ENCODE assay signal across 19 cellular contexts in genomic region chr15:100075284-100075683, GRCh38.
DNase-seq lines count a peak whose midpoint lies in the region; ATAC-seq and TF ChIP-seq lines count a peak whose summit lies in the region.
"Had no signal": no experiment of that assay in that cellular context is flagged by ENCODE, and none has a peak within 500 bp of the region (broad histone marks: within the 10 kb centered on the region; RNA-seq: fewer than 3 reads in every experiment).

No MANE protein-coding gene starts in this region.

- no peaks in the 10 kb centered on the region for H3K36me3 ChIP-seq in left ventricle myocardium inferior

- H3K27ac Mint-ChIP-seq in mesothelial cell of epicardium, result peak overlapping the region; percentile 23
- H3K27ac Mint-ChIP-seq: CD4-positive, alpha-beta T cell; HFFc6 had no signal

- H3K36me3 Mint-ChIP-seq in mesothelial cell of epicardium, result peaks cover 20% of the 10 kb centered on the region

- peaks cover 4% of the 10 kb centered on the region for H3K9me3 ChIP-seq in left ventricle myocardium inferior (replicated peaks)
- H3K9me3 ChIP-seq: A549, Caco-2 had no signal

- peak; percentile 43 for ATAC-seq in Right ventricle myocardium superior (ENCODE audit: poor library complexity)
- no peak for ATAC-seq in HG03457 (IDR thresholded peaks at IDR 0.05; ENCODE audit: unreplicated experiment)
- ATAC-seq in sciatic nerve, result no peak
- ATAC-seq: A549, HCT116 had no signal

- no peak overlapping the region for H3K4me3 Mint-ChIP-seq in mesothelial cell of epicardium
- H3K4me3 Mint-ChIP-seq: CD4-positive, alpha-beta T cell; HFFc6 had no signal

- intact Hi-C loops in Right ventricle myocardium superior (cut with DNase I), result no loop called here
- intact Hi-C loops in left ventricle myocardium inferior (cut with micrococcal nuclease), result no loop called here
- intact Hi-C loops in sciatic nerve (cut with DNase I), result no loop called here

- H3K27ac ChIP-seq in left ventricle myocardium inferior (replicated peaks), result no peak overlapping the region
- H3K27ac ChIP-seq: 22Rv1, A549, C4-2B had no signal

- DNase-seq in NCI-H2029 (lab: John Stamatoyannopoulos, UW) (peak; percentile 7), NCI-H2029 treated with DMSO at 0.1 percent for 48 hours (lab: John Stamatoyannopoulos, UW) (no peak), Right ventricle myocardium superior (no peak), left ventricle myocardium inferior (no peak), mesothelial cell of epicardium (ENCODE audit: low spot score in 2 of 2, unreplicated experiment in 2 of 2) (no peak), sciatic nerve (ENCODE audit: low spot score) (no peak)
- DNase-seq: AML-193; Caco-2; CD4-positive, alpha-beta T cell; DMS79; GDM1; GOT3; HFFc6; IMR-90 had no signal

- H3K4me1 ChIP-seq in left ventricle myocardium inferior, result peaks cover 13% of the 10 kb centered on the region
- H3K4me1 ChIP-seq: A549, Caco-2 had no signal

- no peaks in the 10 kb centered on the region for H3K27me3 Mint-ChIP-seq in mesothelial cell of epicardium (ENCODE audit: low read depth)
- H3K27me3 Mint-ChIP-seq: CD4-positive, alpha-beta T cell had no signal

- H3K4me3 ChIP-seq in left ventricle myocardium inferior, result no peak overlapping the region
- H3K4me3 ChIP-seq: A549 had no signal

- peaks cover 18% of the 10 kb centered on the region for H3K4me1 Mint-ChIP-seq in mesothelial cell of epicardium

- H3K27me3 ChIP-seq in left ventricle myocardium inferior (ENCODE audit: low read depth), result no peaks in the 10 kb centered on the region

- H3K9me3 Mint-ChIP-seq in mesothelial cell of epicardium, result peaks cover 7% of the 10 kb centered on the region
- H3K9me3 Mint-ChIP-seq: CD4-positive, alpha-beta T cell had no signal

- no peak for TF ChIP-seq CTCF in left ventricle myocardium inferior (IDR thresholded peaks at IDR 0.05; ENCODE audit: borderline replicate concordance)
- TF ChIP-seq CTCF in mesothelial cell of epicardium (IDR thresholded peaks at IDR 0.05; ENCODE audit: unreplicated experiment), result no peak
